11 cellular contexts compared by ENCODE assay signal in the genomic region with DNA sequence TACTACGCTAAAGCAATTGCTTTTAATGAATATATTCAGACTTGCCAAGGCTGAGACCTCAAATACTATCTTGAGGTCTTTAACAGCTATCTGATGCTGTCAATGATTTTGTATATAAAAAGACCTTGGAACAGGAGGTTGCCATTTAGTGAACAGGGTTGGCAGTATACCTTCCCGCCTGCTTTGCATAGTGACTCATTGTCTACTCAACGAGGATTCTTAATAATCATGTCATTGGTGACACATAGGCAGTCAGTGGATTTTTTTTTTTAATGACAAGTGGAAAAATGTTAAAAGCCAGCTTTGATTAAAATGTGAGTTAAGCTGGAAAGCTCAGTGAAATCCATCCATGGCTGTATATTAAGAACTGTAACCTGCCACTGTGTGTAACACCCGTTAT.
"Had no signal": no experiment of that assay in that cellular context is flagged by ENCODE, and none has a peak within 500 bp of the region (broad histone marks: within the 10 kb centered on the region; RNA-seq: fewer than 3 reads in every experiment).

No MANE protein-coding gene starts in this region.

- H3K27me3 Mint-ChIP-seq: activated CD4-positive, alpha-beta T cell treated with anti-CD3 and anti-CD28 coated beads, Interleukin-2, amount 10 ng/mL, durations not matched to agents 7 days and 5 days had no signal

- DNase-seq: activated CD4-positive, alpha-beta T cell treated with anti-CD3 and anti-CD28 coated beads, Interleukin-2, amount 10 ng/mL, durations not matched to agents 7 days and 5 days; activated effector memory CD4-positive, alpha-beta T cell treated with Interleukin-2 at 50 U/mL for 16 hours; activated T-cell treated with anti-CD3 and anti-CD28 coated beads, Interleukin-2, amount 50 U/mL, for 1 hour; esophagus squamous epithelium; foreskin fibroblast; mucosa of descending colon; naive thymus-derived CD8-positive, alpha-beta T cell; right cardiac atrium; small intestine; T-helper 1 cell had no signal

- H3K4me1 Mint-ChIP-seq: activated CD4-positive, alpha-beta T cell treated with anti-CD3 and anti-CD28 coated beads, Interleukin-2, amount 10 ng/mL, durations not matched to agents 7 days and 5 days; naive thymus-derived CD8-positive, alpha-beta T cell had no signal

- ATAC-seq: mucosa of descending colon; naive thymus-derived CD8-positive, alpha-beta T cell; right cardiac atrium had no signal

- H3K27ac Mint-ChIP-seq: activated CD4-positive, alpha-beta T cell treated with anti-CD3 and anti-CD28 coated beads, Interleukin-2, amount 10 ng/mL, durations not matched to agents 7 days and 5 days; activated naive CD4-positive, alpha-beta T cell treated with anti-CD3 and anti-CD28 coated beads, Interleukin-2, amount 50 U/mL, for 72 hours; naive thymus-derived CD8-positive, alpha-beta T cell had no signal

- H3K4me3 Mint-ChIP-seq: activated CD4-positive, alpha-beta T cell treated with anti-CD3 and anti-CD28 coated beads, Interleukin-2, amount 10 ng/mL, durations not matched to agents 7 days and 5 days; naive thymus-derived CD8-positive, alpha-beta T cell had no signal
